ENCODE assay signal across 1 cellular context in genomic region chr15:78662028-78662427, GRCh38.
TF ChIP-seq lines count a peak whose summit lies in the region.

No MANE protein-coding gene starts in this region.

TF ChIP-seq in HepG2, 621 proteins besides CTCF, POLR2A, EP300 and RAD21 (continued from another document):
- no peak for TF ChIP-seq ZNF800 (CRISPR knock-in tag; IDR thresholded peaks at IDR 0.05)
- TF ChIP-seq GLI4 (CRISPR knock-in tag; IDR thresholded peaks at IDR 0.05; ENCODE audit: borderline replicate concordance): no peak
- no peak for TF ChIP-seq SOX13 (IDR thresholded peaks at IDR 0.05)
- TF ChIP-seq SOX13 (CRISPR knock-in tag; conservative IDR thresholded peaks at IDR 0.05 in 1 of 2, IDR thresholded peaks at IDR 0.05 in 1 of 2): 0 out of 4 replicates have a peak, but pooled peaks of 1 of the 2 experiments have one; percentile 9
- no peak for TF ChIP-seq ZNF33B (CRISPR knock-in tag; IDR thresholded peaks at IDR 0.05)
- no peak for TF ChIP-seq ZSCAN9 (CRISPR knock-in tag; IDR thresholded peaks at IDR 0.05; ENCODE audit: borderline replicate concordance)
- TF ChIP-seq TFDP1 (CRISPR knock-in tag; IDR thresholded peaks at IDR 0.05; ENCODE audit: borderline replicate concordance): no peak
- TF ChIP-seq CHD2 (IDR thresholded peaks at IDR 0.05; ENCODE audit: low read depth, low read length): no peak
- 0 out of 2 replicates have a peak, but pooled peaks have one; percentile 19 for TF ChIP-seq ZFX (CRISPR knock-in tag; IDR thresholded peaks at IDR 0.05; ENCODE audit: low read depth)
- no peak for TF ChIP-seq ZNF101 (CRISPR knock-in tag; IDR thresholded peaks at IDR 0.05; ENCODE audit: borderline replicate concordance, low read depth)
- TF ChIP-seq FOXA3 (CRISPR knock-in tag; IDR thresholded peaks at IDR 0.05): peak; percentile 73
- no peak for TF ChIP-seq AHR (CRISPR knock-in tag; IDR thresholded peaks at IDR 0.05)
- no peak for TF ChIP-seq NCOA2 (CRISPR knock-in tag; IDR thresholded peaks at IDR 0.05)
- TF ChIP-seq FOXO1 (CRISPR knock-in tag; IDR thresholded peaks at IDR 0.05): 0 out of 2 replicates have a peak, but pooled peaks have one; percentile 40
- no peak for TF ChIP-seq ZNF839 (CRISPR knock-in tag; IDR thresholded peaks at IDR 0.05; ENCODE audit: borderline replicate concordance)
- no peak for TF ChIP-seq CHD4 (IDR thresholded peaks at IDR 0.05; ENCODE audit: borderline replicate concordance, low read length)
- TF ChIP-seq NR2F6 (IDR thresholded peaks at IDR 0.05): no peak
- TF ChIP-seq NR2F6 (CRISPR knock-in tag; IDR thresholded peaks at IDR 0.05): 0 out of 2 replicates have a peak, but pooled peaks have one; percentile 16
- TF ChIP-seq ADNP (CRISPR knock-in tag; IDR thresholded peaks at IDR 0.05): no peak
- TF ChIP-seq SMC3 (IDR thresholded peaks at IDR 0.05; ENCODE audit: low read length): no peak
- no peak for TF ChIP-seq ZNF550 (CRISPR knock-in tag; IDR thresholded peaks at IDR 0.05; ENCODE audit: borderline replicate concordance)
- no peak for TF ChIP-seq FOXA1 (IDR thresholded peaks at IDR 0.05)
- peak; percentile 31; the same call in 1 of the 2 replicates for TF ChIP-seq FOXA1 (CRISPR knock-in tag; IDR thresholded peaks at IDR 0.05)
- no peak for TF ChIP-seq ZNF614 (CRISPR knock-in tag; IDR thresholded peaks at IDR 0.05; ENCODE audit: borderline replicate concordance)
- no peak for TF ChIP-seq ZBTB20 (CRISPR knock-in tag; IDR thresholded peaks at IDR 0.05; ENCODE audit: borderline replicate concordance, low read depth)
- TF ChIP-seq ZNF7 (CRISPR knock-in tag; IDR thresholded peaks at IDR 0.05): no peak
- 0 out of 2 replicates have a peak, but pooled peaks have one; percentile 16 for TF ChIP-seq ARID5B (CRISPR knock-in tag; IDR thresholded peaks at IDR 0.05)
- TF ChIP-seq ETV6 (CRISPR knock-in tag; conservative IDR thresholded peaks at IDR 0.05): no peak
